12 cellular contexts compared by ENCODE assay signal in genomic region chr9:107274096-107274495, GRCh38. TPM values are rescaled to one million over a fixed set of nuclear protein-coding genes. Genes with fewer than 3 reads are reported as not detected.
DNase-seq lines count a peak whose midpoint lies in the region; ATAC-seq, FAIRE-seq and TF ChIP-seq lines count a peak whose summit lies in the region.
"Had no signal": no experiment of that assay in that cellular context is flagged by ENCODE, and none has a peak within 500 bp of the region (broad histone marks: within the 10 kb centered on the region; RNA-seq: fewer than 3 reads in every experiment).

No MANE protein-coding gene starts in this region.

- no peaks in the 10 kb centered on the region for H3K36me3 Mint-ChIP-seq in chondrocyte (ENCODE audit: low read depth)

- peaks cover 0 to 19% (median 0%) of the 10 kb centered on the region in 3 donors for H3K4me1 ChIP-seq in esophagus squamous epithelium

- peak overlapping the region in 1 of 4 donors; percentile 3 for H3K27ac ChIP-seq in esophagus squamous epithelium
- H3K27ac ChIP-seq: upper lobe of left lung had no signal

- no peaks in the 10 kb centered on the region for H3K36me3 ChIP-seq in esophagus squamous epithelium
- H3K36me3 ChIP-seq: upper lobe of left lung had no signal

- no peaks in the 10 kb centered on the region for H3K27me3 Mint-ChIP-seq in chondrocyte (ENCODE audit: low read depth)

- peaks cover 47% of the 10 kb centered on the region for H3K4me1 Mint-ChIP-seq in chondrocyte (ENCODE audit: low read depth)

- DNase-seq in A172 (ENCODE audit: low spot score) (peak; percentile 66), GM19239 (ENCODE audit: insufficient read length, low spot score) (no peak), chondrocyte (ENCODE audit: low spot score) (no peak), esophagus squamous epithelium (lab: John Stamatoyannopoulos, UW) (no peak), NCI-H510A (lab: John Stamatoyannopoulos, UW) (no peak)
- no peak for DNase-seq in activated CD4-positive, alpha-beta T cell treated with anti-CD3 and anti-CD28 coated beads, Interleukin-2, amount 50 U/mL, for 1 hour
- DNase-seq: activated naive CD4-positive, alpha-beta T cell treated with anti-CD3 and anti-CD28 coated beads, Interleukin-2, amount 50 U/mL, for 16 hours; NCI-H526; upper lobe of left lung had no signal

- no peaks in the 10 kb centered on the region for H3K27me3 ChIP-seq in esophagus squamous epithelium
- H3K27me3 ChIP-seq: upper lobe of left lung had no signal

- peak; percentile 87 for ATAC-seq in HG03280 (IDR thresholded peaks at IDR 0.05; ENCODE audit: unreplicated experiment)
- ATAC-seq in HG03139 (IDR thresholded peaks at IDR 0.05; ENCODE audit: unreplicated experiment), result no peak

- no peaks in the 10 kb centered on the region for H3K9me3 ChIP-seq in esophagus squamous epithelium
- H3K9me3 ChIP-seq: upper lobe of left lung had no signal

- H3K27ac Mint-ChIP-seq in chondrocyte (ENCODE audit: unreplicated experiment), result peak overlapping the region; percentile 92

- TF ChIP-seq POLR2A in esophagus squamous epithelium (IDR thresholded peaks at IDR 0.05), result no peak

- TF ChIP-seq CTCF in chondrocyte (IDR thresholded peaks at IDR 0.05), result peak; percentile 31
- peak in 1 of 6 experiments; percentile 27 for TF ChIP-seq CTCF in esophagus squamous epithelium (IDR thresholded peaks at IDR 0.05)

- FAIRE-seq in GM19239 (lab: Jason Lieb, UNC), result peak; percentile 68

- H3K4me3 ChIP-seq in esophagus squamous epithelium, result no peak overlapping the region
- H3K4me3 ChIP-seq: lung, upper lobe of left lung had no signal

- H3K9me3 Mint-ChIP-seq in chondrocyte (ENCODE audit: low read depth), result no peaks in the 10 kb centered on the region

- intact Hi-C loops in esophagus squamous epithelium (cut with DNase I), result no loop called here

- 59 to 64% methylated on average over 1 of the region's 1 CpG for WGBS in esophagus squamous epithelium, 2 donors

- no peak overlapping the region for H3K4me3 Mint-ChIP-seq in chondrocyte (ENCODE audit: unreplicated experiment)

RNA-seq across cellular contexts. Expression of gene RAD23B, which starts 9.0 kb away (rescaled TPM):
- total RNA-seq in A172 (2014; rRNA removed; shearing (Covaris generic)), result 135 and 142 TPM in 2 replicates
- total RNA-seq in chondrocyte, result 114 to 127 TPM (median 124 TPM) in 3 replicates
- total RNA-seq in esophagus squamous epithelium, result 10 to 100 TPM; 69.8 to 94.4 (median 74.4) TPM
